Comparison of ENCODE assay signal across 9 cellular contexts in genomic region chr7:16345979-16346958, GRCh38.
DNase-seq lines count a peak whose midpoint lies in the region; ATAC-seq and TF ChIP-seq lines count a peak whose summit lies in the region.
"Had no signal": no experiment of that assay in that cellular context is flagged by ENCODE, and none has a peak within 500 bp of the region (broad histone marks: within the 10 kb centered on the region; RNA-seq: fewer than 3 reads in every experiment).

No MANE protein-coding gene starts in this region.

- no peaks in the 10 kb centered on the region for H3K27me3 ChIP-seq in Panc1 (ENCODE audit: control insufficient read depth, insufficient read depth, low read length)
- no peaks in the 10 kb centered on the region for H3K27me3 ChIP-seq in kidney epithelial cell (ENCODE audit: control insufficient read depth, insufficient read depth, low read length)
- no peaks in the 10 kb centered on the region for H3K27me3 ChIP-seq in effector memory CD4-positive, alpha-beta T cell (replicated peaks; ENCODE audit: control insufficient read depth, insufficient read depth, low read length, poor library complexity, severe bottlenecking)
- H3K27me3 ChIP-seq in Peyer's patch = no peaks in the 10 kb centered on the region

- no TSS peak for BruUV-seq in Panc1 (replicated peaks; lab: Mats Ljungman, UMichigan)

- in situ Hi-C loops in Panc1 (cut with HindIII; ENCODE audit: low pct_unique_long_range_greater_than_20kb, low sequenced_read_pairs) = no loop called here

- peak overlapping the region; percentile 81 for H3K27ac ChIP-seq in Panc1 (ENCODE audit: low read length)
- no peak overlapping the region for H3K27ac ChIP-seq in effector memory CD4-positive, alpha-beta T cell (ENCODE audit: insufficient read depth, low read length, poor library complexity, severe bottlenecking)
- no peak overlapping the region for H3K27ac ChIP-seq in Peyer's patch

- TF ChIP-seq CTCF in Panc1 (IDR thresholded peaks at IDR 0.05) = no peak
- TF ChIP-seq CTCF in kidney epithelial cell (IDR thresholded peaks at IDR 0.05; ENCODE audit: insufficient read depth, low read length, poor library complexity, severe bottlenecking) = no peak
- no peak for TF ChIP-seq CTCF in Peyer's patch (IDR thresholded peaks at IDR 0.05)

- POLR2A ChIA-PET in Panc1 (lab: Charles Lee) = no interaction called here

- H3K4me3 ChIP-seq in Panc1 (ENCODE audit: low read depth in 2 of 2, low read length in 2 of 2) (no peak overlapping the region), kidney epithelial cell (ENCODE audit: low read depth, low read length) (no peak overlapping the region), Peyer's patch (no peak overlapping the region)
- no peak overlapping the region for H3K4me3 ChIP-seq in effector memory CD4-positive, alpha-beta T cell (ENCODE audit: insufficient read depth, low read depth, low read length, poor library complexity, severe bottlenecking)
- H3K4me3 ChIP-seq: GM12878 had no signal

- peaks cover 21% of the 10 kb centered on the region for H3K4me1 ChIP-seq in Panc1 (ENCODE audit: control insufficient read depth, insufficient read depth, low read length)
- H3K4me1 ChIP-seq in effector memory CD4-positive, alpha-beta T cell (ENCODE audit: control insufficient read depth, insufficient read depth, low read length, poor library complexity, severe bottlenecking) = no peaks in the 10 kb centered on the region
- no peaks in the 10 kb centered on the region for H3K4me1 ChIP-seq in Peyer's patch

- H3K9me3 ChIP-seq in Panc1 (ENCODE audit: control insufficient read depth, insufficient read depth, low read depth, low read length) = peaks cover 4% of the 10 kb centered on the region
- H3K9me3 ChIP-seq in effector memory CD4-positive, alpha-beta T cell (ENCODE audit: control insufficient read depth, low read length) = no peaks in the 10 kb centered on the region
- no peaks in the 10 kb centered on the region for H3K9me3 ChIP-seq in Peyer's patch

- peak; percentile 88 for DNase-seq in GF-D8 (lab: John Stamatoyannopoulos, UW)
- DNase-seq in Panc1 (ENCODE audit: low read depth, low spot score) = peak; percentile 75
- peak; percentile 87 for DNase-seq in kidney epithelial cell (ENCODE audit: low read depth)
- no peak for DNase-seq in effector memory CD4-positive, alpha-beta T cell
- DNase-seq in Peyer's patch = no peak
- DNase-seq in amniotic stem cell (lab: John Stamatoyannopoulos, UW) = no peak

- no peaks in the 10 kb centered on the region for H3K36me3 ChIP-seq in Panc1 (ENCODE audit: control insufficient read depth, insufficient read depth, low read length)
- no peaks in the 10 kb centered on the region for H3K36me3 ChIP-seq in kidney epithelial cell (ENCODE audit: control insufficient read depth, insufficient read depth, low read length)
- H3K36me3 ChIP-seq in effector memory CD4-positive, alpha-beta T cell (ENCODE audit: control insufficient read depth, insufficient read depth, low read length) = no peaks in the 10 kb centered on the region
- no peaks in the 10 kb centered on the region for H3K36me3 ChIP-seq in Peyer's patch

- TF ChIP-seq POLR2A in Peyer's patch (IDR thresholded peaks at IDR 0.05) = no peak

- CTCF ChIA-PET in Panc1 (lab: Charles Lee) = no interaction called here

- intact Hi-C loops in Panc1 (cut with micrococcal nuclease; ENCODE audit: unreplicated experiment) = no loop called here

- ATAC-seq in HG02642 (IDR thresholded peaks at IDR 0.05; ENCODE audit: poor library complexity, unreplicated experiment) (peak; percentile 65), Panc1 (peak; percentile 97), GM21360 (IDR thresholded peaks at IDR 0.05; ENCODE audit: unreplicated experiment) (no peak)
- ATAC-seq: GM12878 had no signal

Comparison
In these comparisons a context has a peak if more than half of its experiments do, and no peak if none do; other contexts are left out.
1. DNase-seq: peak in GF-D8 (single experiment), Panc1 (single experiment) and kidney epithelial cell (single experiment); none in effector memory CD4-positive, alpha-beta T cell (0 of 3), Peyer's patch (0 of 3) and amniotic stem cell (single experiment).